8 cellular contexts compared by ENCODE assay signal in the genomic region with DNA sequence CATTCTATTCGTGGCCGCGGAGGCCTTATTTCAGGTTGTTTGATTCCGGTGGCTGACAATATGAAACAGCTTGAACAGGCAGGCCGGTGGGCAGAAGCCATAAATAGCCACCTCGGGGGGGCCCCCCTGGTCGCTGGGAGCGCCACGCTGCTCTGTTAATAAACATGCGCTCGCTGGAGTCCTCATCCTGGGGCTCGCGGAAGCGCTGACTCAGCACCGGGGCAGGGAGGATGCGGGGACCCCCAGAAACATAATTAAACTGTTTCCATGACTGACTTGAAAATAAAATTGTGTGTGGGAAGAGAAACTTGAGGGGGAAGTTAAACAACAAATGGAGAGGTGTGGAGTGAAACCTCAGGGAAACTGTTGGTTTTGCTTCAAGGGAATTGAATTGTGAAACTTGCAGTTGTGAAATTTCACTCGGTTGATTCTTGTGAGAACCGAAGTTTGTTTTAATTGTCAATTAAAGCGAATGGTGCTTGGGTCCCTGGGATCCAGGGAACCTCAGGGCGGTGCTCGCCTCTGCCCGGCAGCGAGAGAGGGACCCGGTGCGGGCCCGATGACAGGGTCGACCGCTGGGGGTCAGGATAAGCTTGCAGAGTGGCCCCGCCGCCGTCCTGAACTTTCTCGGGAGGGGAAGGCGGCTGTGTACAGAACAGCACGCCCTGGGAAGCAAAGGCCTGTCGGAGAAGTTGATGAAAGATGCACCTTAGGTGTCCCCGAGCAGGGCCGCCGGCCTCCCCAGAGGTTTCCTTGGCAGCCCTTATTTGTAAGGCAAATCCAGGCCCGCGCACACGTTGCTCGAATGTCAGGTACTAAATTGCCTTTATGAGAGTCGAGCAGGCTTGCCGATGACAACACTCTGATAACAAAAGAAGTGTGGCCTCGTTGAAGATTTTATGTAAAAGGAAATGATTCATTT.
DNase-seq lines count a peak whose midpoint lies in the region; ATAC-seq, FAIRE-seq and TF ChIP-seq lines count a peak whose summit lies in the region.

No MANE protein-coding gene starts in this region.

- TF ChIP-seq EP300 in sigmoid colon (IDR thresholded peaks at IDR 0.05): no peak

- peak; percentile 85 for FAIRE-seq in GM18507 (lab: Jason Lieb, UNC)

- intact Hi-C loops in sigmoid colon (cut with DNase I): loop anchor here (5.0 kb wide), 1 partner anchor 181 kb away; no protein-coding TSS in a partner anchor

- TF ChIP-seq CTCF in sigmoid colon (IDR thresholded peaks at IDR 0.05) (peak in 3 of 4 experiments; percentile 5 to 45 (median 21)), BE2C (IDR thresholded peaks at IDR 0.05; ENCODE audit: low read depth, low read length) (no peak)

- H3K9ac ChIP-seq in adipocyte (ENCODE audit: low read length) (peak overlapping the region; percentile 74), iPS-15b (ENCODE audit: low read depth, low read length) (no peak overlapping the region)

- peaks cover 42% of the 10 kb centered on the region for H3K4me1 ChIP-seq in adipocyte (ENCODE audit: control insufficient read depth, insufficient read depth, low read length)
- peaks cover 19% of the 10 kb centered on the region for H3K4me1 ChIP-seq in iPS-15b (ENCODE audit: control insufficient read depth, insufficient read depth, low read length)
- peaks cover 0 to 17% (median 5%) of the 10 kb centered on the region in 4 donors for H3K4me1 ChIP-seq in sigmoid colon
- peaks cover 11% of the 10 kb centered on the region for H3K4me1 ChIP-seq in BE2C

- H3K27me3 ChIP-seq in adipocyte (replicated peaks; ENCODE audit: control insufficient read depth, insufficient read depth, low read length) (no peaks in the 10 kb centered on the region), iPS-15b (ENCODE audit: control insufficient read depth, insufficient read depth, low read length) (peaks cover 22% of the 10 kb centered on the region), sigmoid colon (no peaks in the 10 kb centered on the region), BE2C (no peaks in the 10 kb centered on the region)

- ATAC-seq in HG02763 (IDR thresholded peaks at IDR 0.05; ENCODE audit: unreplicated experiment): peak; percentile 72

- H3K9me3 ChIP-seq in adipocyte (ENCODE audit: control insufficient read depth, low read length) (no peaks in the 10 kb centered on the region), iPS-15b (ENCODE audit: control insufficient read depth, insufficient read depth, low read length) (no peaks in the 10 kb centered on the region), sigmoid colon (no peaks in the 10 kb centered on the region), BE2C (no peaks in the 10 kb centered on the region)

- H3K4me3 ChIP-seq in adipocyte (ENCODE audit: low read length) (peak overlapping the region; percentile 64), iPS-15b (ENCODE audit: low read depth, low read length) (peak overlapping the region; percentile 42), sigmoid colon (peak overlapping the region; percentile 0 to 44 (median 36)), BE2C (ENCODE audit: low read depth, low read length) (no peak overlapping the region)

- WGBS in sigmoid colon, 2 donors: 9 to 32% methylated on average over 45 of the region's 45 CpGs

- no peak for TF ChIP-seq POLR2A in sigmoid colon (IDR thresholded peaks at IDR 0.05)

- H3K27ac ChIP-seq in sigmoid colon: peak overlapping the region; percentile 28 to 58 (median 43)

- no peaks in the 10 kb centered on the region for H3K36me3 ChIP-seq in adipocyte (ENCODE audit: control insufficient read depth, insufficient read depth, low read length, severe bottlenecking)
- no peaks in the 10 kb centered on the region for H3K36me3 ChIP-seq in iPS-15b (ENCODE audit: control insufficient read depth, insufficient read depth, low read length)
- no peaks in the 10 kb centered on the region for H3K36me3 ChIP-seq in sigmoid colon
- H3K36me3 ChIP-seq in BE2C: no peaks in the 10 kb centered on the region

- DNase-seq in GM18507 (ENCODE audit: extremely low spot score, insufficient read length, low read depth) (peak; percentile 32), NCI-H510A (lab: John Stamatoyannopoulos, UW) (peak; percentile 87), adipocyte (ENCODE audit: low read depth) (peak; percentile 74), sigmoid colon (peak; percentile 83), H4 (ENCODE audit: low spot score) (no peak), BE2C (no peak)

Comparison
In these comparisons a context has a peak if more than half of its experiments do, and no peak if none do; other contexts are left out.
1. DNase-seq: peak in GM18507 (single experiment), NCI-H510A (single experiment), adipocyte (single experiment) and sigmoid colon (single experiment); none in H4 (single experiment) and BE2C (single experiment).